Comparison of ENCODE assay signal across 16 cellular contexts in the genomic region with DNA sequence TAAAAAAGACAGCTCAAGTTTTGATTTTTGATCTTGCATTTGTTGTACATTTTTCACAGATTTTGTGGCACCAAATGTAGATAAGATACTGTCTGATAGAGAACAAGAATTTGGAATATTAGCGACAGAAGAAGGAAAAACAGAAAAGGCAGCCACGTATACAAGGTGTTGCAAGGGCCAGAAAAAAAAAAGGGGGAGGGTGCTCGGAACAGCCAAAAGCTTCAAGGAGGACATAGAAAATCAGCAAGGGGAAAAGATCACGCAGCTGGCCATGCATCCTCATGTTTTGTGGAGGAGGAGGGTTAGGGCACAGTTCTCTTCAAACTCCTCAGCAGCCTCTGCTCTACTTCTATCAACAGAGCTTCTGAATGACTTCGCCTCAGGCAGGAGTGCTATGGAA.
DNase-seq lines count a peak whose midpoint lies in the region; ATAC-seq and TF ChIP-seq lines count a peak whose summit lies in the region.
"Had no signal": no experiment of that assay in that cellular context is flagged by ENCODE, and none has a peak within 500 bp of the region (broad histone marks: within the 10 kb centered on the region; RNA-seq: fewer than 3 reads in every experiment).

No MANE protein-coding gene starts in this region.

- H3K23ac ChIP-seq in mesendoderm (ENCODE audit: low read length): no peak overlapping the region

- H3K36me3 Mint-ChIP-seq in GM23338 (ENCODE audit: low read depth): no peaks in the 10 kb centered on the region
- H3K36me3 Mint-ChIP-seq: CD4-positive, alpha-beta memory T cell had no signal

- H3K27ac ChIP-seq in GM23338 (ENCODE audit: low read depth) (no peak overlapping the region), KMS-11 (peak overlapping the region; percentile 52; the same call in 1 of the 2 replicates), mesendoderm (ENCODE audit: low read depth, low read length) (no peak overlapping the region), tibial artery (no peak overlapping the region)
- H3K27ac ChIP-seq: GM23248 had no signal

- H3K36me3 ChIP-seq in GM23338 (ENCODE audit: insufficient read depth) (no peaks in the 10 kb centered on the region), KMS-11 (ENCODE audit: insufficient read depth) (no peaks in the 10 kb centered on the region), mesendoderm (ENCODE audit: control insufficient read depth, insufficient read depth, low read length) (no peaks in the 10 kb centered on the region), tibial artery (no peaks in the 10 kb centered on the region)

- no peak overlapping the region for H3K56ac ChIP-seq in mesendoderm (ENCODE audit: low read length)

- intact Hi-C loops in tibial artery (cut with DNase I; ENCODE audit: low total_unique reads): no loop called here

- H2BK5ac ChIP-seq in mesendoderm (ENCODE audit: low read length): no peak overlapping the region

- no peaks in the 10 kb centered on the region for H3K4me1 Mint-ChIP-seq in GM23338
- H3K4me1 Mint-ChIP-seq: H9 had no signal

- no peak overlapping the region for H3K4me3 Mint-ChIP-seq in GM23338
- H3K4me3 Mint-ChIP-seq: CD4-positive, alpha-beta memory T cell; H9; HFFc6 had no signal

- TF ChIP-seq CTCF in GM23338 (conservative IDR thresholded peaks at IDR 0.05; ENCODE audit: low read depth in 2 of 2) (no peak), KMS-11 (conservative IDR thresholded peaks at IDR 0.05; ENCODE audit: low read depth, low read length) (no peak), tibial artery (IDR thresholded peaks at IDR 0.05) (no peak)

- H3K27ac Mint-ChIP-seq in GM23338: peak overlapping the region; percentile 2; the same call in 1 of the 2 replicates
- H3K27ac Mint-ChIP-seq: CD4-positive, alpha-beta memory T cell; H9; HFFc6 had no signal

- H3K79me2 ChIP-seq in GM23338 (replicated peaks; ENCODE audit: insufficient read depth): no peaks in the 10 kb centered on the region
- no peaks in the 10 kb centered on the region for H3K79me2 ChIP-seq in KMS-11 (ENCODE audit: insufficient read depth, low read depth)
- H3K79me2 ChIP-seq in mesendoderm (ENCODE audit: control insufficient read depth, insufficient read depth, low read length): no peaks in the 10 kb centered on the region

- H2AK5ac ChIP-seq in mesendoderm (ENCODE audit: low read length): no peak overlapping the region

- no peaks in the 10 kb centered on the region for H3F3A ChIP-seq in GM23338 (replicated peaks; ENCODE audit: low read depth)

- H3K4me3 ChIP-seq in GM23338 (no peak overlapping the region), KMS-11 (IDR thresholded peaks at IDR 0.05; ENCODE audit: insufficient read depth, low read depth, low read length) (no peak overlapping the region), mesendoderm (ENCODE audit: low read length) (no peak overlapping the region), tibial artery (no peak overlapping the region)
- H3K4me3 ChIP-seq: GM23248 had no signal

- WGBS in mesendoderm (ENCODE audit: extremely low coverage, insufficient coverage, low lambda C conversion rate): no CpG with 5 or more reads among the region's 5 CpGs

- H3K27me3 Mint-ChIP-seq in GM23338 (ENCODE audit: insufficient read depth, low read depth, poor library complexity): no peaks in the 10 kb centered on the region

- H2AFZ ChIP-seq in GM23338 (no peak overlapping the region), KMS-11 (ENCODE audit: low read depth) (no peak overlapping the region)
- H2AFZ ChIP-seq: GM23248 had no signal

- DNase-seq in GM23338 (ENCODE audit: low spot score) (peak; percentile 29), mesendoderm (peak; percentile 1), tibial artery (no peak), HT-29 (ENCODE audit: low spot score) (no peak)
- DNase-seq: C1 segment of cervical spinal cord; Calu3; CD4-positive, alpha-beta memory T cell; COR-L47; DMS153; DND-41; GM23248; H9; HFFc6 had no signal

- no peaks in the 10 kb centered on the region for H4K20me1 ChIP-seq in GM23338 (replicated peaks; ENCODE audit: insufficient read depth)
- H4K20me1 ChIP-seq in KMS-11 (ENCODE audit: insufficient read depth): no peaks in the 10 kb centered on the region

- H4K5ac ChIP-seq in mesendoderm (ENCODE audit: low read length): no peak overlapping the region

- ATAC-seq in GM23338 (no peak), GM18498 (IDR thresholded peaks at IDR 0.05; ENCODE audit: unreplicated experiment) (no peak)
- ATAC-seq: HCT116 had no signal

- H3K9me2 ChIP-seq in GM23338 (ENCODE audit: insufficient read depth): no peaks in the 10 kb centered on the region

- no peak overlapping the region for H2BK120ac ChIP-seq in mesendoderm (ENCODE audit: low read depth, low read length)

- H3K9me3 Mint-ChIP-seq in GM23338: no peaks in the 10 kb centered on the region; the same call in 2 of the 3 replicates
- H3K9me3 Mint-ChIP-seq: H9 had no signal

- H3K27me3 ChIP-seq in GM23338 (ENCODE audit: insufficient read depth) (no peaks in the 10 kb centered on the region), KMS-11 (ENCODE audit: insufficient read depth, low read depth) (no peaks in the 10 kb centered on the region), mesendoderm (ENCODE audit: insufficient read depth, low read length, poor library complexity) (no peaks in the 10 kb centered on the region), tibial artery (no peaks in the 10 kb centered on the region)

- H3K79me1 ChIP-seq in mesendoderm (ENCODE audit: low read length): no peaks in the 10 kb centered on the region

- H3K4me1 ChIP-seq in GM23338 (ENCODE audit: insufficient read depth) (no peaks in the 10 kb centered on the region), KMS-11 (ENCODE audit: low read depth, poor library complexity, severe bottlenecking) (peaks cover 41% of the 10 kb centered on the region), mesendoderm (ENCODE audit: control insufficient read depth, low read depth, low read length) (no peaks in the 10 kb centered on the region), tibial artery (peaks cover 0 to 16% (median 0%) of the 10 kb centered on the region in 4 donors)

- no peak overlapping the region for H2BK15ac ChIP-seq in mesendoderm (replicated peaks; ENCODE audit: low read depth)

- H3K9ac ChIP-seq in KMS-11 (no peak overlapping the region), mesendoderm (ENCODE audit: low read length) (no peak overlapping the region)
- H3K9ac ChIP-seq: GM23248 had no signal

- H3K18ac ChIP-seq in mesendoderm (ENCODE audit: low read length): no peak overlapping the region

- H3K4me2 ChIP-seq in GM23338: no peak overlapping the region
- peak overlapping the region; percentile 78; the same call in 1 of the 2 replicates for H3K4me2 ChIP-seq in KMS-11
- no peak overlapping the region for H3K4me2 ChIP-seq in mesendoderm (ENCODE audit: low read length)

- no peaks in the 10 kb centered on the region for H3K9me3 ChIP-seq in tibial artery

- H4K8ac ChIP-seq in mesendoderm (ENCODE audit: low read depth, low read length): no peak overlapping the region

- H3K4ac ChIP-seq in mesendoderm (ENCODE audit: low read depth, low read length): no peak overlapping the region

TF ChIP-seq in GM23338, 12 proteins besides CTCF, POLR2A, EP300 and RAD21:
- TF ChIP-seq, protein P1, sequence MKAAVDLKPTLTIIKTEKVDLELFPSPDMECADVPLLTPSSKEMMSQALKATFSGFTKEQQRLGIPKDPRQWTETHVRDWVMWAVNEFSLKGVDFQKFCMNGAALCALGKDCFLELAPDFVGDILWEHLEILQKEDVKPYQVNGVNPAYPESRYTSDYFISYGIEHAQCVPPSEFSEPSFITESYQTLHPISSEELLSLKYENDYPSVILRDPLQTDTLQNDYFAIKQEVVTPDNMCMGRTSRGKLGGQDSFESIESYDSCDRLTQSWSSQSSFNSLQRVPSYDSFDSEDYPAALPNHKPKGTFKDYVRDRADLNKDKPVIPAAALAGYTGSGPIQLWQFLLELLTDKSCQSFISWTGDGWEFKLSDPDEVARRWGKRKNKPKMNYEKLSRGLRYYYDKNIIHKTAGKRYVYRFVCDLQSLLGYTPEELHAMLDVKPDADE (IDR thresholded peaks at IDR 0.05): no peak
- TF ChIP-seq EZH2phosphoT487 (IDR thresholded peaks at IDR 0.05; ENCODE audit: unreplicated experiment) (no peak), ZNF114 (CRISPR knock-in tag; IDR thresholded peaks at IDR 0.05) (no peak), STAT1 (IDR thresholded peaks at IDR 0.05; ENCODE audit: unreplicated experiment) (no peak), POLR2AphosphoS5 (IDR thresholded peaks at IDR 0.05; ENCODE audit: low read depth) (no peak), ZNF331 (CRISPR knock-in tag; IDR thresholded peaks at IDR 0.05; ENCODE audit: low read depth) (no peak), NANOG (IDR thresholded peaks at IDR 0.05; ENCODE audit: borderline replicate concordance) (no peak)

Comparison
In these comparisons a context has a peak if more than half of its experiments do, and no peak if none do; other contexts are left out.
1. DNase-seq: peak in GM23338 (single experiment) and mesendoderm (single experiment); none in tibial artery (0 of 2) and HT-29 (single experiment).